1 cellular context compared by ENCODE assay signal in genomic region chr7:100811480-100811879, GRCh38.
TF ChIP-seq lines count a peak whose summit lies in the region.

No MANE protein-coding gene starts in this region.

TF ChIP-seq in K562, 482 proteins besides CTCF, POLR2A, EP300 and RAD21:
- no peak for TF ChIP-seq RNF2 (IDR thresholded peaks at IDR 0.05)
- no peak for TF ChIP-seq ZNF561 (CRISPR knock-in tag; conservative IDR thresholded peaks at IDR 0.05)
- peak; percentile 16; the same call in 1 of the 2 replicates for TF ChIP-seq ZNF121 (CRISPR knock-in tag; conservative IDR thresholded peaks at IDR 0.05)
TF ChIP-seq in K562: peak in this region for 1.
